ENCODE assay signal across 26 cellular contexts in the genomic region with DNA sequence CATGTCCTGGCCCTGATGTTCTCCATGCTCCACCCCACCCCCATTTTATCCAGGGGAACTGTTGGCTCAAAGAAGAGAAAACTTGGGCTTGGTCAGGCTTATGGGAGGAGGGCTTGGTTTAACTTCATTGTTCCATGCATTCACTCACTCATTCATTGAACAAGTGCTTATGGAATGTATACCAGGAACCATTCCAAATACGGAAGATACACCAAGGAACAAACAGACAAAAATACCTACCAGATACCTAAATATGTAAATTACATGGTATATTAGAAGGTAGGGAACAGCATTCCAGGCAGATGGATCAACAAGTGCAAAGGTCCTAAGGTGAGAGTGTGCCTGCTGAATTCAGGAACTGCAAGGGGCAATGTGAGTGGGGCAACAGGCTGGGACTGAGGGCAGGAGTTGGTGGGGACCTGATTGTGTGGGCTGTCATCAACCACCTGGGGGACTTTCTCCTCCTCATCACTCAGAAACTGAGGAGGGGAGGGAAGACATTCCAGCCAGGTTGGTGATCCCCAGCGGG. TPM values are rescaled to one million over a fixed set of nuclear protein-coding genes. Genes with fewer than 3 reads are reported as not detected.
A peak's percentile ranks its signal among the peaks of the same experiment; 100 is the strongest.
DNase-seq lines count a peak whose midpoint lies in the region; ATAC-seq and TF ChIP-seq lines count a peak whose summit lies in the region.
"Had no signal": no experiment of that assay in that cellular context is flagged by ENCODE, and none has a peak within 500 bp of the region (broad histone marks: within the 10 kb centered on the region; RNA-seq: fewer than 3 reads in every experiment).

No MANE protein-coding gene starts in this region.

- H3K27me3 ChIP-seq in BLaER1 treated with 17β-estradiol and CSF1 and Interleukin-3, amounts not matched to agents 10 nM and 100 nM, result peaks cover 22 to 34% (median 31%) of the 10 kb centered on the region in 11 experiments
- H3K27me3 ChIP-seq in PC-3 (ENCODE audit: low read length) (no peaks in the 10 kb centered on the region), lower lobe of right lung (ENCODE audit: low read depth) (no peaks in the 10 kb centered on the region)
- H3K27me3 ChIP-seq: ascending aorta, ovary had no signal

- no TSS peak for BruUV-seq in PC-3 (replicated peaks; lab: Mats Ljungman, UMichigan)

- peak overlapping the region in 9 of 11 experiments; percentile 96 to 99 (median 98); a peak in 10 of 22 replicates for H3K4me2 ChIP-seq in BLaER1 treated with 17β-estradiol and CSF1 and Interleukin-3, amounts not matched to agents 10 nM and 100 nM
- H3K4me2 ChIP-seq in PC-3 (ENCODE audit: low read length), result no peak overlapping the region

- peaks cover 67% of the 10 kb centered on the region for H3K79me2 ChIP-seq in PC-3 (ENCODE audit: low read length)

- H3K4me3 Mint-ChIP-seq in glutamatergic neuron (ENCODE audit: unreplicated experiment) (peak overlapping the region; percentile 14), neural crest cell (peak overlapping the region; percentile 70)

- peaks cover 77 to 96% (median 86%) of the 10 kb centered on the region in 11 experiments for H4K20me1 ChIP-seq in BLaER1 treated with 17β-estradiol and CSF1 and Interleukin-3, amounts not matched to agents 10 nM and 100 nM
- peaks cover 16% of the 10 kb centered on the region; the same call in 1 of the 2 replicates for H4K20me1 ChIP-seq in PC-3 (ENCODE audit: low read length)

- H3K9me3 Mint-ChIP-seq in glutamatergic neuron (ENCODE audit: unreplicated experiment) (peaks cover 35% of the 10 kb centered on the region), neural crest cell (no peaks in the 10 kb centered on the region)
- H3K9me3 Mint-ChIP-seq: activated naive CD8-positive, alpha-beta T cell treated with anti-CD3 and anti-CD28 coated beads, Interleukin-2, amount 10 ng/mL, durations not matched to agents 7 days and 5 days; effector memory CD8-positive, alpha-beta T cell; T-cell had no signal

- peaks cover 43 to 91% (median 80%) of the 10 kb centered on the region in 10 experiments for H3K4me1 ChIP-seq in BLaER1 treated with 17β-estradiol and CSF1 and Interleukin-3, amounts not matched to agents 10 nM and 100 nM
- H3K4me1 ChIP-seq in PC-3 (ENCODE audit: insufficient read depth, low read length), result peaks cover 26% of the 10 kb centered on the region
- peaks cover 24% of the 10 kb centered on the region for H3K4me1 ChIP-seq in lower lobe of right lung

- DNase-seq in PC-3 (peak; percentile 53), glutamatergic neuron (no peak), neural crest cell (ENCODE audit: low read depth, low spot score) (no peak), NCI-H2081 treated with DMSO at 0.1 percent for 48 hours (lab: John Stamatoyannopoulos, UW) (no peak), lower lobe of right lung (no peak)
- DNase-seq: ACHN; activated CD4-positive, alpha-beta T cell treated with anti-CD3 and anti-CD28 coated beads for 4 hours; activated effector memory CD4-positive, alpha-beta T cell treated with anti-CD3 and anti-CD28 coated beads, Interleukin-2, amount 50 U/mL, for 16 hours; activated naive CD8-positive, alpha-beta T cell treated with anti-CD3 and anti-CD28 coated beads, Interleukin-2, amount 10 ng/mL, durations not matched to agents 7 days and 5 days; C1 segment of cervical spinal cord; cortex of kidney; effector memory CD8-positive, alpha-beta T cell; kidney; left ventricle myocardium superior; NCI-H1417 treated with DMSO at 0.1 percent for 48 hours; NCI-H446 treated with DMSO at 0.1 percent for 48 hours; ovary; retina; stimulated activated naive CD4-positive, alpha-beta T cell treated with Interleukin-2 at 50 U/mL for 16 hours; T-cell; WERI-Rb-1 had no signal

- H3K4me3 ChIP-seq in BLaER1 treated with 17β-estradiol and CSF1 and Interleukin-3, amounts not matched to agents 10 nM and 100 nM, result no peak overlapping the region
- no peak overlapping the region for H3K4me3 ChIP-seq in PC-3 (ENCODE audit: low read length)
- H3K4me3 ChIP-seq in lower lobe of right lung, result no peak overlapping the region
- H3K4me3 ChIP-seq: ascending aorta, smooth muscle cell had no signal

- H3K27ac Mint-ChIP-seq in glutamatergic neuron (ENCODE audit: unreplicated experiment) (no peak overlapping the region), neural crest cell (ENCODE audit: unreplicated experiment) (no peak overlapping the region)
- H3K27ac Mint-ChIP-seq: activated naive CD8-positive, alpha-beta T cell treated with anti-CD3 and anti-CD28 coated beads, Interleukin-2, amount 10 ng/mL, durations not matched to agents 7 days and 5 days; T-cell had no signal

- H2AFZ ChIP-seq in PC-3 (ENCODE audit: low read length), result no peak overlapping the region
- H2AFZ ChIP-seq: GM23248 had no signal

- H3K36me3 ChIP-seq in BLaER1 treated with 17β-estradiol and CSF1 and Interleukin-3, amounts not matched to agents 10 nM and 100 nM, result peaks cover 0 to 12% (median 0%) of the 10 kb centered on the region in 11 experiments; a peak in 3 of 22 replicates
- no peaks in the 10 kb centered on the region for H3K36me3 ChIP-seq in PC-3 (ENCODE audit: low read depth, low read length)
- no peaks in the 10 kb centered on the region for H3K36me3 ChIP-seq in lower lobe of right lung
- H3K36me3 ChIP-seq: ascending aorta, ovary had no signal

- POLR2A ChIA-PET in PC-3 (lab: Charles Lee; ENCODE audit: unreplicated experiment), result no interaction called here

- no peaks in the 10 kb centered on the region for H3K9me2 ChIP-seq in PC-3 (replicated peaks; ENCODE audit: low read length)

- no peak for ATAC-seq in PC-3
- ATAC-seq in GM18519 (IDR thresholded peaks at IDR 0.05; ENCODE audit: low FRiP score, unreplicated experiment), result no peak
- ATAC-seq in lower lobe of right lung, result no peak
- ATAC-seq: effector memory CD8-positive, alpha-beta T cell; left ventricle myocardium superior; T-cell had no signal

- CTCF ChIA-PET in PC-3 (lab: Charles Lee), result no interaction called here

- TF ChIP-seq CTCF in PC-3 (conservative IDR thresholded peaks at IDR 0.05; ENCODE audit: low read depth, low read length) (no peak), glutamatergic neuron (IDR thresholded peaks at IDR 0.05; ENCODE audit: partially characterized antibody, unreplicated experiment) (no peak), neural crest cell (conservative IDR thresholded peaks at IDR 0.05) (no peak), lower lobe of right lung (IDR thresholded peaks at IDR 0.05) (no peak)

- intact Hi-C loops in PC-3 (cut with micrococcal nuclease), result no loop called here
- intact Hi-C loops in lower lobe of right lung (cut with DNase I), result no loop called here

- H3K9me3 ChIP-seq in BLaER1 treated with 17β-estradiol and CSF1 and Interleukin-3, amounts not matched to agents 10 nM and 100 nM (replicated peaks in 1 of 11), result no peaks in the 10 kb centered on the region
- H3K9me3 ChIP-seq in PC-3 (ENCODE audit: low read length), result no peaks in the 10 kb centered on the region
- H3K9me3 ChIP-seq in lower lobe of right lung, result no peaks in the 10 kb centered on the region
- H3K9me3 ChIP-seq: ascending aorta, ovary had no signal

- no peak overlapping the region for H3K27ac ChIP-seq in BLaER1 treated with 17β-estradiol and CSF1 and Interleukin-3, amounts not matched to agents 10 nM and 100 nM
- H3K27ac ChIP-seq in PC-3 (ENCODE audit: low read length), result no peak overlapping the region
- H3K27ac ChIP-seq in lower lobe of right lung, result no peak overlapping the region
- H3K27ac ChIP-seq: ascending aorta, GM23248, ovary, WERI-Rb-1 had no signal

- H3K36me3 Mint-ChIP-seq in glutamatergic neuron (ENCODE audit: unreplicated experiment) (peaks cover 4% of the 10 kb centered on the region), neural crest cell (ENCODE audit: low read depth) (no peaks in the 10 kb centered on the region)

- no peak overlapping the region for H3K9ac ChIP-seq in BLaER1 treated with 17β-estradiol and CSF1 and Interleukin-3, amounts not matched to agents 10 nM and 100 nM
- no peak overlapping the region for H3K9ac ChIP-seq in PC-3 (ENCODE audit: low read length)

- H3F3A ChIP-seq in PC-3 (ENCODE audit: low read length, unreplicated experiment), result no peaks in the 10 kb centered on the region

- H3K4me1 Mint-ChIP-seq in glutamatergic neuron (ENCODE audit: low read depth, unreplicated experiment) (peaks cover 39% of the 10 kb centered on the region), neural crest cell (peaks cover 73% of the 10 kb centered on the region)

- H3K27me3 Mint-ChIP-seq in glutamatergic neuron (ENCODE audit: unreplicated experiment) (peaks cover 32% of the 10 kb centered on the region), neural crest cell (ENCODE audit: low read depth) (peaks cover 3% of the 10 kb centered on the region)

RNA-seq across cellular contexts. Expression of a gene that starts 39.9 kb away (rescaled TPM):
- total RNA-seq in PC-3 (2014; rRNA removed) (33.0 and 64.2 TPM in 2 replicates), glutamatergic neuron (ENCODE audit: unreplicated experiment) (70.2 TPM), neural crest cell (53.6 and 54.0 TPM in 2 replicates), lower lobe of right lung (31.1 TPM)
